Comparison of ENCODE assay signal across 9 cellular contexts in genomic region chr2:225429718-225430117, GRCh38.
A peak's percentile ranks its signal among the peaks of the same experiment; 100 is the strongest.
DNase-seq lines count a peak whose midpoint lies in the region; ATAC-seq lines count a peak whose summit lies in the region.
"Had no signal": no experiment of that assay in that cellular context is flagged by ENCODE, and none has a peak within 500 bp of the region (broad histone marks: within the 10 kb centered on the region; RNA-seq: fewer than 3 reads in every experiment).

No MANE protein-coding gene starts in this region.

- H3K4me1 Mint-ChIP-seq in activated T-cell treated with anti-CD3 and anti-CD28 coated beads, Interleukin-2, amount 50 U/mL, for 24 hours (ENCODE audit: low read depth), result no peaks in the 10 kb centered on the region

- DNase-seq in HCEC 1CT, result peak; percentile 39
- DNase-seq in NCI-H345 treated with DMSO at 0.1 percent for 48 hours (lab: John Stamatoyannopoulos, UW; ENCODE audit: unreplicated experiment), result peak; percentile 52
- DNase-seq in fibroblast of gingiva (ENCODE audit: low read depth), result peak; percentile 2
- peak; percentile 11 for DNase-seq in pons (ENCODE audit: low spot score)
- DNase-seq in activated T-cell treated with anti-CD3 and anti-CD28 coated beads, Interleukin-2, amount 50 U/mL, for 24 hours, result no peak
- DNase-seq in stimulated activated CD4-positive, alpha-beta T cell treated with anti-CD3 and anti-CD28 coated beads, Interleukin-12 subunit alpha, Interleukin-12 subunit beta, amount 100 ng/mL, for 4 hours, result no peak

- ATAC-seq in HG03108 (IDR thresholded peaks at IDR 0.05; ENCODE audit: unreplicated experiment), result no peak
- no peak for ATAC-seq in HG03565 (IDR thresholded peaks at IDR 0.05; ENCODE audit: unreplicated experiment)

- no peak overlapping the region for H3K27ac Mint-ChIP-seq in activated T-cell treated with anti-CD3 and anti-CD28 coated beads, Interleukin-2, amount 50 U/mL, for 24 hours
- H3K27ac Mint-ChIP-seq: activated naive CD8-positive, alpha-beta T cell had no signal

- H3K36me3 Mint-ChIP-seq in activated T-cell treated with anti-CD3 and anti-CD28 coated beads, Interleukin-2, amount 50 U/mL, for 24 hours (ENCODE audit: low read depth), result no peaks in the 10 kb centered on the region
- H3K36me3 Mint-ChIP-seq: activated naive CD8-positive, alpha-beta T cell had no signal

- no peaks in the 10 kb centered on the region for H3K9me3 Mint-ChIP-seq in activated T-cell treated with anti-CD3 and anti-CD28 coated beads, Interleukin-2, amount 50 U/mL, for 24 hours

- H3K4me3 Mint-ChIP-seq in activated T-cell treated with anti-CD3 and anti-CD28 coated beads, Interleukin-2, amount 50 U/mL, for 24 hours, result no peak overlapping the region
- H3K4me3 Mint-ChIP-seq: activated naive CD8-positive, alpha-beta T cell had no signal

- peaks cover 2% of the 10 kb centered on the region for H3K27me3 Mint-ChIP-seq in activated T-cell treated with anti-CD3 and anti-CD28 coated beads, Interleukin-2, amount 50 U/mL, for 24 hours

Comparison
In these comparisons a context has a peak if more than half of its experiments do, and no peak if none do; other contexts are left out.
1. DNase-seq: peak in HCEC 1CT (single experiment), NCI-H345 treated with DMSO at 0.1 percent for 48 hours (single experiment), fibroblast of gingiva (single experiment) and pons (single experiment); none in activated T-cell treated with anti-CD3 and anti-CD28 coated beads, Interleukin-2, amount 50 U/mL, for 24 hours (single experiment) and stimulated activated CD4-positive, alpha-beta T cell treated with anti-CD3 and anti-CD28 coated beads, Interleukin-12 subunit alpha, Interleukin-12 subunit beta, amount 100 ng/mL, for 4 hours (single experiment).